ENCODE assay signal across 8 cellular contexts in genomic region chr11:85627332-85627997, GRCh38. TPM values are rescaled to one million over a fixed set of nuclear protein-coding genes. Genes with fewer than 3 reads are reported as not detected.
A peak's percentile ranks its signal among the peaks of the same experiment; 100 is the strongest.
DNase-seq lines count a peak whose midpoint lies in the region; ATAC-seq, FAIRE-seq and TF ChIP-seq lines count a peak whose summit lies in the region.

DLG2 (minus strand) TSS chr11:85627344.

- peaks cover 5 to 22% of the 10 kb centered on the region in 2 donors for H3K4me1 ChIP-seq in muscle layer of duodenum (ENCODE audit: control insufficient read depth in 1 of 2, insufficient read depth in 2 of 2, low read length in 2 of 2)

- H3K9me3 Mint-ChIP-seq in activated CD4-positive, alpha-beta T cell treated with anti-CD3 and anti-CD28 coated beads for 36 hours (ENCODE audit: low read depth), result no peaks in the 10 kb centered on the region
- no peaks in the 10 kb centered on the region for H3K9me3 Mint-ChIP-seq in activated CD8-positive, alpha-beta T cell treated with anti-CD3 and anti-CD28 coated beads for 36 hours

- H3K27me3 Mint-ChIP-seq in activated CD4-positive, alpha-beta T cell treated with anti-CD3 and anti-CD28 coated beads for 36 hours, result no peaks in the 10 kb centered on the region
- H3K27me3 Mint-ChIP-seq in activated CD8-positive, alpha-beta T cell treated with anti-CD3 and anti-CD28 coated beads for 36 hours, result no peaks in the 10 kb centered on the region

- TF ChIP-seq EP300 in Ishikawa (IDR thresholded peaks at IDR 0.05; ENCODE audit: borderline replicate concordance), result no peak

- intact Hi-C loops in activated CD4-positive, alpha-beta T cell treated with anti-CD3 and anti-CD28 coated beads for 36 hours (cut with DNase I, micrococcal nuclease), result loop anchor here (2.0 to 10.0 kb wide), 4 partner anchors 33 to 1410 kb away; partner anchors contain the start of genes HIKESHI (in 1 of the 2), PRSS23 (in 1 of the 2) and TMEM135 (in 1 of the 2)
- intact Hi-C loops in activated CD8-positive, alpha-beta T cell treated with anti-CD3 and anti-CD28 coated beads for 36 hours (cut with micrococcal nuclease), result loop anchor here (5.0 kb wide), 1 partner anchor 35 kb away; no protein-coding TSS in a partner anchor

- H3K27ac ChIP-seq in muscle layer of duodenum (ENCODE audit: low read length), result peak within 1 kb of the TSS; percentile 88

- POLR2A ChIA-PET in activated CD4-positive, alpha-beta T cell treated with anti-CD3 and anti-CD28 coated beads for 36 hours (lab: Charles Lee), result interaction anchor here (0.6 to 2.2 kb wide), 3 partner anchors 20 to 603 kb away, joined by 3 to 16 read pairs (median 6); partner anchors contain the start of gene TMEM126A
- POLR2A ChIA-PET in activated CD8-positive, alpha-beta T cell treated with anti-CD3 and anti-CD28 coated beads for 36 hours (lab: Charles Lee), result interaction anchor here (0.9 to 3.0 kb wide), 6 partner anchors 10 to 227 kb away, joined by 4 to 33 read pairs (median 8); partner anchors contain the start of genes CCDC83 and TMEM126A

- H3K9me3 ChIP-seq in muscle layer of duodenum (ENCODE audit: control insufficient read depth in 1 of 2, low read length in 2 of 2), result no peaks in the 10 kb centered on the region

- peak; percentile 1 for ATAC-seq in activated CD4-positive, alpha-beta T cell treated with anti-CD3 and anti-CD28 coated beads for 36 hours
- no peak for ATAC-seq in activated CD8-positive, alpha-beta T cell treated with anti-CD3 and anti-CD28 coated beads for 36 hours

- CTCF ChIA-PET in activated CD4-positive, alpha-beta T cell treated with anti-CD3 and anti-CD28 coated beads for 36 hours (lab: Charles Lee), result interaction anchor here (0.8 to 1.9 kb wide), 6 partner anchors 10 to 227 kb away, joined by 3 to 6 read pairs (median 3); partner anchors contain the start of gene CCDC83
- CTCF ChIA-PET in activated CD8-positive, alpha-beta T cell treated with anti-CD3 and anti-CD28 coated beads for 36 hours (lab: Charles Lee), result interaction anchor here (0.7 to 2.3 kb wide), 2 partner anchors 20 to 234 kb away, joined by 3 to 8 read pairs; partner anchors contain the start of gene TMEM126A

- H3K36me3 Mint-ChIP-seq in activated CD4-positive, alpha-beta T cell treated with anti-CD3 and anti-CD28 coated beads for 36 hours (ENCODE audit: low read depth), result peaks cover 15% of the 10 kb centered on the region
- H3K36me3 Mint-ChIP-seq in activated CD8-positive, alpha-beta T cell treated with anti-CD3 and anti-CD28 coated beads for 36 hours (ENCODE audit: low read depth), result peaks cover 16% of the 10 kb centered on the region

- TF ChIP-seq CTCF in activated CD8-positive, alpha-beta T cell treated with anti-CD3 and anti-CD28 coated beads for 36 hours (IDR thresholded peaks at IDR 0.05), result no peak

- H3K4me3 Mint-ChIP-seq in activated CD4-positive, alpha-beta T cell treated with anti-CD3 and anti-CD28 coated beads for 36 hours, result peak within 1 kb of the TSS; percentile 98
- H3K4me3 Mint-ChIP-seq in activated CD8-positive, alpha-beta T cell treated with anti-CD3 and anti-CD28 coated beads for 36 hours, result peak within 1 kb of the TSS; percentile 93

- H3K27me3 ChIP-seq in muscle layer of duodenum (ENCODE audit: low read depth, low read length), result no peaks in the 10 kb centered on the region

- peak; percentile 36 for DNase-seq in activated CD4-positive, alpha-beta T cell treated with anti-CD3 and anti-CD28 coated beads for 36 hours
- no peak for DNase-seq in activated CD4-positive, alpha-beta T cell treated with anti-CD3 and anti-CD28 coated beads for 1 hour
- peak; percentile 22 for DNase-seq in activated CD8-positive, alpha-beta T cell treated with anti-CD3 and anti-CD28 coated beads for 36 hours
- peak; percentile 63 for DNase-seq in fibroblast of gingiva (ENCODE audit: low read depth)
- no peak for DNase-seq in GM12891 (ENCODE audit: insufficient read length, low spot score)
- no peak for DNase-seq in stimulated activated CD4-positive, alpha-beta T cell treated with anti-CD3 and anti-CD28 coated beads, Interleukin-15, amount 100 ng/mL, for 24 hours

- peaks cover 35% of the 10 kb centered on the region for H3K4me1 Mint-ChIP-seq in activated CD4-positive, alpha-beta T cell treated with anti-CD3 and anti-CD28 coated beads for 36 hours
- H3K4me1 Mint-ChIP-seq in activated CD8-positive, alpha-beta T cell treated with anti-CD3 and anti-CD28 coated beads for 36 hours (ENCODE audit: low read depth), result peaks cover 36% of the 10 kb centered on the region

- TF ChIP-seq POLR2A in GM12891 (IDR thresholded peaks at IDR 0.05; ENCODE audit: low read depth, low read length), result no peak

- peak within 1 kb of the TSS; percentile 100 for H3K27ac Mint-ChIP-seq in activated CD4-positive, alpha-beta T cell treated with anti-CD3 and anti-CD28 coated beads for 36 hours
- H3K27ac Mint-ChIP-seq in activated CD8-positive, alpha-beta T cell treated with anti-CD3 and anti-CD28 coated beads for 36 hours, result peak within 1 kb of the TSS; percentile 97

- H3K36me3 ChIP-seq in muscle layer of duodenum (ENCODE audit: control insufficient read depth in 1 of 2, insufficient read depth in 2 of 2, low read length in 2 of 2), result peaks cover 0 to 7% of the 10 kb centered on the region in 2 donors

- FAIRE-seq in GM12891 (lab: Jason Lieb, UNC), result no peak

- TF ChIP-seq RAD21 in Ishikawa (IDR thresholded peaks at IDR 0.05; ENCODE audit: low read depth), result no peak

- peak within 1 kb of the TSS; percentile 78 to 100 for H3K4me3 ChIP-seq in muscle layer of duodenum (ENCODE audit: low read depth in 1 of 2, low read length in 2 of 2)

TF ChIP-seq in Ishikawa, 13 proteins besides CTCF, POLR2A, EP300 and RAD21:
- no peak for TF ChIP-seq MAX (IDR thresholded peaks at IDR 0.05)
- peak; percentile 54; the same call in 1 of the 2 replicates for TF ChIP-seq NFIC (IDR thresholded peaks at IDR 0.05)

TF ChIP-seq in GM12891, 5 proteins besides CTCF, POLR2A, EP300 and RAD21:
- TF ChIP-seq SPI1 (IDR thresholded peaks at IDR 0.05; ENCODE audit: low read depth, low read length), result no peak
- TF ChIP-seq POLR2AphosphoS5 (IDR thresholded peaks at IDR 0.05; ENCODE audit: low read depth, low read length), result no peak
- TF ChIP-seq POU2F2 (IDR thresholded peaks at IDR 0.05; ENCODE audit: low read depth, low read length), result no peak
- no peak for TF ChIP-seq PAX5 (IDR thresholded peaks at IDR 0.05; ENCODE audit: insufficient read depth, low read length, severe bottlenecking)
- TF ChIP-seq TAF1 (IDR thresholded peaks at IDR 0.05; ENCODE audit: low read depth, low read length), result no peak
TF ChIP-seq in GM12891: peak in this region for 0.

RNA-seq across cellular contexts. Expression of gene DLG2, which starts in this region (rescaled TPM):
- 1 to 10 TPM; 1.7 to 2.1 TPM for total RNA-seq in activated CD4-positive, alpha-beta T cell treated with anti-CD3 and anti-CD28 coated beads for 36 hours
- 1 to 10 TPM; 2.2 to 2.6 TPM for total RNA-seq in activated CD8-positive, alpha-beta T cell treated with anti-CD3 and anti-CD28 coated beads for 36 hours
- 0.26 TPM for polyA plus RNA-seq in GM12891 (2012; ENCODE audit: low read depth, missing spikeins)

Comparison
In these comparisons a context has a peak if more than half of its experiments do, and no peak if none do; other contexts are left out.
1. DNase-seq: peak in activated CD4-positive, alpha-beta T cell treated with anti-CD3 and anti-CD28 coated beads for 36 hours (single experiment), activated CD8-positive, alpha-beta T cell treated with anti-CD3 and anti-CD28 coated beads for 36 hours (single experiment) and fibroblast of gingiva (single experiment); none in activated CD4-positive, alpha-beta T cell treated with anti-CD3 and anti-CD28 coated beads for 1 hour (single experiment), GM12891 (single experiment) and stimulated activated CD4-positive, alpha-beta T cell treated with anti-CD3 and anti-CD28 coated beads, Interleukin-15, amount 100 ng/mL, for 24 hours (single experiment).